Comparison of ENCODE assay signal across 8 cellular contexts in genomic region chr17:40499551-40500189, GRCh38. TPM values are rescaled to one million over a fixed set of nuclear protein-coding genes. Genes with fewer than 3 reads are reported as not detected.
DNase-seq lines count a peak whose midpoint lies in the region; ATAC-seq, FAIRE-seq and TF ChIP-seq lines count a peak whose summit lies in the region.

No MANE protein-coding gene starts in this region.

- H3K4me1 Mint-ChIP-seq in effector memory CD8-positive, alpha-beta T cell (ENCODE audit: low read depth in 2 of 2), result peaks cover 3 to 8% of the 10 kb centered on the region in 2 donors

- no peak for TF ChIP-seq CTCF in cardiac fibroblast (IDR thresholded peaks at IDR 0.05; ENCODE audit: low read depth, low read length)
- TF ChIP-seq CTCF in keratinocyte (optimal IDR thresholded peaks at IDR 0.05 in 1 of 3, IDR thresholded peaks at IDR 0.05 in 1 of 3, conservative IDR thresholded peaks at IDR 0.05 in 1 of 3; ENCODE audit: extremely low read depth in 1 of 3, insufficient read depth in 2 of 3, low read length in 3 of 3), result no peak

- dilution Hi-C loops in keratinocyte (cut with MboI; ENCODE audit: extremely low pct_ligation_motif_present, low sequenced_read_pairs), result no loop called here

- H3K9me1 ChIP-seq in keratinocyte (ENCODE audit: control insufficient read depth, extremely low read depth, insufficient read depth, low read length), result peaks cover 5% of the 10 kb centered on the region

- no peaks in the 10 kb centered on the region for H3K9me3 ChIP-seq in MG63
- no peaks in the 10 kb centered on the region for H3K9me3 ChIP-seq in keratinocyte (ENCODE audit: control insufficient read depth, low read depth, low read length)
- H3K9me3 ChIP-seq in effector memory CD4-positive, alpha-beta T cell (ENCODE audit: control insufficient read depth, low read length), result no peaks in the 10 kb centered on the region

- H3K4me3 ChIP-seq in MG63 (no peak overlapping the region), cardiac fibroblast (replicated peaks in 1 of 2; ENCODE audit: low read depth in 2 of 2, low read length in 2 of 2) (no peak overlapping the region), keratinocyte (ENCODE audit: control insufficient read depth in 2 of 3, extremely low read depth in 1 of 3, insufficient read depth in 2 of 3, low read depth in 1 of 3, low read length in 3 of 3) (peak overlapping the region; percentile 79 to 98 (median 91))
- H3K4me3 ChIP-seq in effector memory CD4-positive, alpha-beta T cell (ENCODE audit: insufficient read depth, low read depth, low read length, poor library complexity, severe bottlenecking), result no peak overlapping the region

- no peak overlapping the region for H3K4me3 Mint-ChIP-seq in effector memory CD8-positive, alpha-beta T cell

- FAIRE-seq in keratinocyte (lab: Jason Lieb, UNC), result peak; percentile 9

- peaks cover 46% of the 10 kb centered on the region for H3K4me1 ChIP-seq in keratinocyte (ENCODE audit: control insufficient read depth, extremely low read depth, insufficient read depth, low read length)
- H3K4me1 ChIP-seq in effector memory CD4-positive, alpha-beta T cell (ENCODE audit: control insufficient read depth, insufficient read depth, low read length, poor library complexity, severe bottlenecking), result no peaks in the 10 kb centered on the region

- DNase-seq in AG08396 (ENCODE audit: low spot score), result peak; percentile 76
- peak; percentile 55 for DNase-seq in MG63
- peak; percentile 68 to 90 for DNase-seq in cardiac fibroblast (ENCODE audit: low read depth in 2 of 2)
- DNase-seq in keratinocyte (ENCODE audit: low read depth, low spot score), result no peak
- DNase-seq in superior temporal gyrus (ENCODE audit: extremely low spot score), result peak; percentile 31
- no peak for DNase-seq in effector memory CD8-positive, alpha-beta T cell
- DNase-seq in OCI-M2 (lab: John Stamatoyannopoulos, UW; ENCODE audit: unreplicated experiment), result no peak
- DNase-seq in effector memory CD4-positive, alpha-beta T cell, result no peak

- no peaks in the 10 kb centered on the region for H3K9me3 Mint-ChIP-seq in effector memory CD8-positive, alpha-beta T cell

- no peaks in the 10 kb centered on the region for H3K27me3 ChIP-seq in MG63
- H3K27me3 ChIP-seq in keratinocyte (ENCODE audit: control insufficient read depth, extremely low read depth, insufficient read depth, low read length), result no peaks in the 10 kb centered on the region
- no peaks in the 10 kb centered on the region for H3K27me3 ChIP-seq in effector memory CD4-positive, alpha-beta T cell (replicated peaks; ENCODE audit: control insufficient read depth, insufficient read depth, low read length, poor library complexity, severe bottlenecking)

- peak overlapping the region; percentile 94 for H3K27ac ChIP-seq in keratinocyte (ENCODE audit: control insufficient read depth, insufficient read depth, low read length)
- no peak overlapping the region for H3K27ac ChIP-seq in effector memory CD4-positive, alpha-beta T cell (ENCODE audit: insufficient read depth, low read length, poor library complexity, severe bottlenecking)

- H3K9ac ChIP-seq in keratinocyte (ENCODE audit: control insufficient read depth, extremely low read depth, insufficient read depth, low read length), result peak overlapping the region; percentile 99

- H3K27me3 Mint-ChIP-seq in effector memory CD8-positive, alpha-beta T cell, result peaks cover 5 to 8% of the 10 kb centered on the region in 2 donors

- H3K79me2 ChIP-seq in keratinocyte (ENCODE audit: control insufficient read depth, insufficient read depth, low read length), result peaks cover 77% of the 10 kb centered on the region

- peak overlapping the region; percentile 98 for H3K4me2 ChIP-seq in keratinocyte (ENCODE audit: control insufficient read depth, extremely low read depth, insufficient read depth, low read depth, low read length)

- H3K36me3 Mint-ChIP-seq in effector memory CD8-positive, alpha-beta T cell (ENCODE audit: insufficient read depth), result peaks cover 3% of the 10 kb centered on the region

- H4K20me1 ChIP-seq in keratinocyte (ENCODE audit: control insufficient read depth, extremely low read depth, insufficient read depth, low read length), result peaks cover 53% of the 10 kb centered on the region

- H3K36me3 ChIP-seq in MG63 (no peaks in the 10 kb centered on the region), keratinocyte (ENCODE audit: control insufficient read depth in 2 of 2, extremely low read depth in 1 of 2, insufficient read depth in 2 of 2, low read length in 2 of 2) (peaks cover 22 to 55% of the 10 kb centered on the region in 2 experiments)
- no peaks in the 10 kb centered on the region for H3K36me3 ChIP-seq in effector memory CD4-positive, alpha-beta T cell (ENCODE audit: control insufficient read depth, insufficient read depth, low read length)

- no peak for ATAC-seq in effector memory CD8-positive, alpha-beta T cell (replicated peaks)

- no peak overlapping the region for H2AFZ ChIP-seq in keratinocyte (ENCODE audit: control insufficient read depth, low read length)

- H3K27ac Mint-ChIP-seq in effector memory CD8-positive, alpha-beta T cell, result no peak overlapping the region

RNA-seq across cellular contexts. Expression of gene TNS4, which starts 1.8 kb away (rescaled TPM):
- not detected in 2 replicates for total RNA-seq in MG63 (2014; rRNA removed; shearing (Covaris generic); ENCODE audit: low replicate concordance)
- 129 to 171 TPM (median 160 TPM) in 3 replicates for polyA plus RNA-seq in keratinocyte
- polyA plus RNA-seq in keratinocyte (2011; ENCODE audit: low read depth), result 182 TPM
- 162 and 255 TPM in 2 replicates for polyA plus RNA-seq in keratinocyte (2011; cell fraction: cytosol; rRNA removed)
- polyA plus RNA-seq in keratinocyte (2011; cell fraction: nucleus; rRNA removed), result 758 and 1,104 TPM in 2 replicates
- 221 and 630 TPM in 2 replicates for polyA plus RNA-seq in keratinocyte (2012; ENCODE audit: low replicate concordance)
- 229 to 1,669 TPM (median 398 TPM) in 3 replicates for polyA minus RNA-seq in keratinocyte
- polyA minus RNA-seq in keratinocyte (2011; cell fraction: cytosol; rRNA and poly(A)+ RNA removed), result 367 TPM
- 523 and 706 TPM in 2 replicates for polyA minus RNA-seq in keratinocyte (2011; cell fraction: nucleus; rRNA and poly(A)+ RNA removed)

RNA-seq across cellular contexts. Expression of gene IGFBP4, which starts 56.4 kb away (rescaled TPM):
- total RNA-seq in MG63 (2014; rRNA removed; shearing (Covaris generic); ENCODE audit: low replicate concordance), result 7.9 and 12.4 TPM in 2 replicates
- polyA plus RNA-seq in keratinocyte, result 6.0 to 13.8 TPM (median 6.8 TPM) in 3 replicates
- polyA plus RNA-seq in keratinocyte (2011; ENCODE audit: low read depth), result 0.44 TPM
- polyA plus RNA-seq in keratinocyte (2011; cell fraction: cytosol; rRNA removed), result 9.2 and 12.4 TPM in 2 replicates
- polyA plus RNA-seq in keratinocyte (2011; cell fraction: nucleus; rRNA removed), result 6.5 and 10.0 TPM in 2 replicates
- polyA plus RNA-seq in keratinocyte (2012; ENCODE audit: low replicate concordance), result 5.1 and 17.9 TPM in 2 replicates
- polyA minus RNA-seq in keratinocyte, result 6.8 to 30.7 TPM (median 7.6 TPM) in 3 replicates
- 15.9 TPM for polyA minus RNA-seq in keratinocyte (2011; cell fraction: cytosol; rRNA and poly(A)+ RNA removed)
- polyA minus RNA-seq in keratinocyte (2011; cell fraction: nucleus; rRNA and poly(A)+ RNA removed), result 3.8 and 6.0 TPM in 2 replicates

Comparison
In these comparisons a context has a peak if more than half of its experiments do, and no peak if none do; other contexts are left out.
1. DNase-seq: peak in AG08396 (single experiment), MG63 (single experiment), cardiac fibroblast (2 of 2) and superior temporal gyrus (single experiment); none in keratinocyte (single experiment), effector memory CD8-positive, alpha-beta T cell (0 of 3), OCI-M2 (single experiment) and effector memory CD4-positive, alpha-beta T cell (0 of 3).
2. H3K4me3 ChIP-seq: peak in keratinocyte (3 of 3); none in MG63 (single experiment), cardiac fibroblast (0 of 2) and effector memory CD4-positive, alpha-beta T cell (single experiment).